7 cellular contexts compared by ENCODE assay signal in the genomic region with DNA sequence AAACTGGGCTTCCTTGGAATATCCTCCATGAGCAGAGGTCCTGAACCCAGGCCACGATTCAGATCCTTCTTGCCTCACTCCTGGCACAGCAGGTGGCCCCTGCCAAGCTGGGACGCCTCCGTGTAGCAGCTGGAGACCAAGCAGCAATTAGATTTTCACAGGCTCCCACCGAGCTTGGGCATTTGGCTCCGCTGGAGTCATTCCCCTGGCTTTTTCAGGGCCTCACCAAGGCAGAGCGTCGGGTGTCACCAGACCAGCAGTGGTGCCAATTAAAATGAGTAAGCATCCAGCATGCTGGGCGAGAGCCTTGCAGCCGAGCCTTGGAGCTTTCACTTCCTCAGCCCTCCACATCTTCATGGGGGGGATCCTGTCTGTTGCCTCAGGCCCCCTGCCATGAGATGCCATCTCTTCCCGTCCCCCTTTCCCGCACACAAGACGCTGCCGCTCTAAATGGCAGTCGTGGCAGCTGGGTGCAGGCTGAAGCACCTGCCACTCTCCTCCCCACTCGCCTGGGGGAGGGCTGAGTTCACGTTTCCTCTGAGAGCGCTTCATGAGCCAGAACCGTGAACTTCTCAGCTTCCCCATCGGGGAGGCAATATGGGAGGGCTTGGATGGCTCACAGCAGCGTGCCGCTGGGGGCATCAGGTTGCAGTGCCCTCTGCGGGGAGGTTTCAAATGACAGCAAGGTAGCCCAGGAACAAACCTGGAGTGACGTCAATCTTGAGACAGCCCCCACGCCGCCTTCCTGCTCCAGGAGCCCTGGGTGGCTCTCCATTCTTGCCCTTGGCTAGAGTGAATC. TPM values are rescaled to one million over a fixed set of nuclear protein-coding genes. Genes with fewer than 3 reads are reported as not detected.
DNase-seq lines count a peak whose midpoint lies in the region; ATAC-seq and TF ChIP-seq lines count a peak whose summit lies in the region.

No MANE protein-coding gene starts in this region.

- H3K9ac ChIP-seq in skeletal muscle tissue (ENCODE audit: low read depth in 1 of 3, low read length in 3 of 3), result peak overlapping the region; percentile 67 to 86 (median 84)

- H3K27me3 ChIP-seq in skeletal muscle tissue (ENCODE audit: control insufficient read depth in 3 of 3, insufficient read depth in 3 of 3, low read length in 3 of 3), result no peaks in the 10 kb centered on the region

- peaks cover 91 to 98% (median 93%) of the 10 kb centered on the region in 3 donors for H3K4me1 ChIP-seq in skeletal muscle tissue (ENCODE audit: control insufficient read depth in 3 of 3, insufficient read depth in 3 of 3, low read length in 3 of 3)

- ATAC-seq in HG03103 (IDR thresholded peaks at IDR 0.05; ENCODE audit: low read depth, unreplicated experiment) (peak; percentile 55), left ventricle myocardium superior (peak; percentile 54)

- DNase-seq in NCI-H510A (lab: John Stamatoyannopoulos, UW), result peak; percentile 98
- DNase-seq in activated T-cell treated with anti-CD3 and anti-CD28 coated beads, Interleukin-2, amount 50 U/mL, for 1 hour, result peak; percentile 77
- peak; percentile 67 for DNase-seq in left ventricle myocardium superior
- no peak for DNase-seq in KG1 (lab: John Stamatoyannopoulos, UW)

- TF ChIP-seq POLR2A in GM18951 (IDR thresholded peaks at IDR 0.05; ENCODE audit: extremely low read depth, insufficient read depth, insufficient read length), result peak; percentile 43

- H3K9me3 ChIP-seq in skeletal muscle tissue (ENCODE audit: control insufficient read depth in 3 of 3, low read length in 3 of 3), result no peaks in the 10 kb centered on the region

- intact Hi-C loops in left ventricle myocardium superior (cut with micrococcal nuclease), result no loop called here

- in situ Hi-C loops in GM18951 (cut with MboI; ENCODE audit: low sequenced_read_pairs, unreplicated experiment), result no loop called here

- peaks cover 13 to 48% (median 37%) of the 10 kb centered on the region in 3 donors for H3K36me3 ChIP-seq in skeletal muscle tissue (ENCODE audit: control insufficient read depth in 3 of 3, insufficient read depth in 3 of 3, low read length in 3 of 3)

- H3K4me3 ChIP-seq in skeletal muscle tissue (ENCODE audit: low read length in 3 of 3), result peak overlapping the region; percentile 41 to 63 (median 53)

- H3K27ac ChIP-seq in skeletal muscle tissue (ENCODE audit: low read depth, low read length), result peak overlapping the region; percentile 96

RNA-seq across cellular contexts. Expression of a gene that starts 11.7 kb away (rescaled TPM):
- total RNA-seq in left ventricle myocardium superior (145 TPM), skeletal muscle tissue (11.0 TPM)

RNA-seq across cellular contexts. Expression of a gene that starts 47.5 kb away (rescaled TPM):
- total RNA-seq in left ventricle myocardium superior, result 19.5 TPM
- total RNA-seq in skeletal muscle tissue, result 10.4 TPM

RNA-seq across cellular contexts. Expression of a gene that starts 47.7 kb away (rescaled TPM):
- total RNA-seq in left ventricle myocardium superior, result 33.8 TPM
- 29.7 TPM for total RNA-seq in skeletal muscle tissue

Comparison
In these comparisons a context has a peak if more than half of its experiments do, and no peak if none do; other contexts are left out.
1. RNA of a gene that starts 11.7 kb away (total RNA-seq): 145 TPM in left ventricle myocardium superior (single experiment); 11.0 TPM in skeletal muscle tissue (single experiment); every median in the first group is over 10 times any median in the second.